In genomic region chr1:112718691-112719418, GRCh38 we compare ENCODE assay signal across 8 cellular contexts. TPM values are rescaled to one million over a fixed set of nuclear protein-coding genes. Genes with fewer than 3 reads are reported as not detected.
DNase-seq lines count a peak whose midpoint lies in the region; ATAC-seq, FAIRE-seq and TF ChIP-seq lines count a peak whose summit lies in the region.

No MANE protein-coding gene starts in this region.

- TF ChIP-seq EP300 in gastroesophageal sphincter (IDR thresholded peaks at IDR 0.05) (no peak), tibial nerve (IDR thresholded peaks at IDR 0.05) (no peak)

- DNase-seq in DMS53 treated with DMSO at 0.1 percent for 48 hours (lab: John Stamatoyannopoulos, UW; ENCODE audit: unreplicated experiment) (peak; percentile 44), SJCRH30 (peak; percentile 73 to 76), activated gamma-delta T cell treated with Interleukin-2 at 50 U/mL for 16 hours (peak; percentile 73), pancreas (peak; percentile 66 to 95 (median 82)), tibial nerve (ENCODE audit: low spot score in 2 of 2) (peak; percentile 59 to 66)

- no peak overlapping the region for H3K27ac ChIP-seq in KMS-11
- H3K27ac ChIP-seq in SJCRH30: no peak overlapping the region
- no peak overlapping the region for H3K27ac ChIP-seq in gastroesophageal sphincter
- H3K27ac ChIP-seq in pancreas: no peak overlapping the region
- no peak overlapping the region for H3K27ac ChIP-seq in tibial nerve

- no peaks in the 10 kb centered on the region for H4K20me1 ChIP-seq in KMS-11 (ENCODE audit: insufficient read depth)

- no peak for TF ChIP-seq POLR2A in gastroesophageal sphincter (IDR thresholded peaks at IDR 0.05)
- no peak for TF ChIP-seq POLR2A in tibial nerve (IDR thresholded peaks at IDR 0.05)

- H3K36me3 ChIP-seq in KMS-11 (ENCODE audit: insufficient read depth) (no peaks in the 10 kb centered on the region), SJCRH30 (no peaks in the 10 kb centered on the region), gastroesophageal sphincter (no peaks in the 10 kb centered on the region), pancreas (no peaks in the 10 kb centered on the region), tibial nerve (no peaks in the 10 kb centered on the region)

- no peak for FAIRE-seq in pancreas (lab: Jason Lieb, UNC)

- 19% methylated on average over 2 of the region's 44 CpGs; no CpG with 5 or more reads in 1 of the 2 donors for WGBS in gastroesophageal sphincter (ENCODE audit: low coverage in 1 of 2), 2 donors
- 15 to 20% methylated on average over 43 to 44 of the region's 44 CpGs for WGBS in pancreas, 2 donors
- WGBS in tibial nerve, 2 donors: 12 to 27% methylated on average over 21 to 42 of the region's 44 CpGs

- H3K79me2 ChIP-seq in KMS-11 (ENCODE audit: insufficient read depth, low read depth): no peaks in the 10 kb centered on the region

- H3K9me3 ChIP-seq in SJCRH30 (replicated peaks) (no peaks in the 10 kb centered on the region), gastroesophageal sphincter (no peaks in the 10 kb centered on the region), pancreas (no peaks in the 10 kb centered on the region), tibial nerve (no peaks in the 10 kb centered on the region)

- H2AFZ ChIP-seq in KMS-11 (ENCODE audit: low read depth): peak overlapping the region; percentile 47; the same call in 1 of the 2 replicates

- no peaks in the 10 kb centered on the region for H3K4me1 ChIP-seq in KMS-11 (ENCODE audit: low read depth, poor library complexity, severe bottlenecking)
- peaks cover 3% of the 10 kb centered on the region; the same call in 1 of the 2 replicates for H3K4me1 ChIP-seq in SJCRH30
- H3K4me1 ChIP-seq in gastroesophageal sphincter: peaks cover 0 to 47% (median 29%) of the 10 kb centered on the region in 3 donors
- H3K4me1 ChIP-seq in pancreas: peaks cover 0 to 7% (median 5%) of the 10 kb centered on the region in 3 donors
- H3K4me1 ChIP-seq in tibial nerve: peaks cover 0 to 48% (median 28%) of the 10 kb centered on the region in 4 donors

- TF ChIP-seq CTCF in KMS-11 (conservative IDR thresholded peaks at IDR 0.05; ENCODE audit: low read depth, low read length) (peak; percentile 59), gastroesophageal sphincter (IDR thresholded peaks at IDR 0.05) (peak; percentile 74 to 92 (median 84)), pancreas (IDR thresholded peaks at IDR 0.05) (peak; percentile 76 to 89 (median 85)), tibial nerve (IDR thresholded peaks at IDR 0.05) (peak; percentile 86 to 92 (median 90))

- peak; percentile 44 for ATAC-seq in gastroesophageal sphincter
- peak in 3 of 4 donors; percentile 24 to 34 (median 29) for ATAC-seq in pancreas
- ATAC-seq in HG03135 (IDR thresholded peaks at IDR 0.05; ENCODE audit: unreplicated experiment): no peak

- no peak overlapping the region for H3K9ac ChIP-seq in KMS-11

- peaks cover 3% of the 10 kb centered on the region for H3K27me3 ChIP-seq in KMS-11 (ENCODE audit: insufficient read depth, low read depth)
- no peaks in the 10 kb centered on the region for H3K27me3 ChIP-seq in SJCRH30
- H3K27me3 ChIP-seq in gastroesophageal sphincter: peaks cover 31% of the 10 kb centered on the region
- H3K27me3 ChIP-seq in pancreas: no peaks in the 10 kb centered on the region
- peaks cover 0 to 4% of the 10 kb centered on the region in 2 donors for H3K27me3 ChIP-seq in tibial nerve

- H3K4me2 ChIP-seq in KMS-11: peak overlapping the region; percentile 45; the same call in 1 of the 2 replicates

- intact Hi-C loops in pancreas (cut with DNase I): loop anchor here in 2 of 3 donors (5.0 to 10.0 kb wide), 2 partner anchors 83 to 326 kb away; no protein-coding TSS in a partner anchor

- H3K4me3 ChIP-seq in KMS-11 (IDR thresholded peaks at IDR 0.05; ENCODE audit: insufficient read depth, low read depth, low read length) (no peak overlapping the region), SJCRH30 (no peak overlapping the region), gastroesophageal sphincter (peak overlapping the region in 1 of 2 donors; percentile 40), pancreas (no peak overlapping the region), tibial nerve (peak overlapping the region in 2 of 4 donors; percentile 32 to 45)

RNA-seq across cellular contexts. Expression of gene PPM1J, which starts 3.7 kb away (rescaled TPM):
- 0.85 and 1.2 TPM in 2 replicates for total RNA-seq in SJCRH30 (2014; rRNA removed; shearing (Covaris generic))
- total RNA-seq in gastroesophageal sphincter: 1 to 10 TPM in 2 of 4 donors, under 1 TPM in 2; 0.35 to 2.8 (median 1.7) TPM
- 1 to 10 TPM in 1 of 6 donors, under 1 TPM in 5; 0.20 to 1.6 (median 0.87) TPM for total RNA-seq in pancreas
- polyA plus RNA-seq in pancreas: 1 to 10 TPM in 1 of 2 donors, under 1 TPM in 1; 0.68 to 1.1 TPM
- total RNA-seq in tibial nerve: 1 to 10 TPM in 3 of 4 donors, under 1 TPM in 1; 0.66 to 3.3 (median 1.8) TPM

RNA-seq across cellular contexts. Expression of gene RHOC, which starts 11.9 kb away (rescaled TPM):
- total RNA-seq in SJCRH30 (2014; rRNA removed; shearing (Covaris generic)): 72.4 and 87.5 TPM in 2 replicates
- total RNA-seq in gastroesophageal sphincter: 100 to 1,000 TPM; 183 to 354 (median 240) TPM
- total RNA-seq in pancreas: 100 to 1,000 TPM in 1 of 6 donors, 10 to 100 TPM in 5; 44.0 to 105 (median 53.5) TPM
- polyA plus RNA-seq in pancreas: 10 to 100 TPM; 91.5 to 94.5 TPM
- total RNA-seq in tibial nerve: 100 to 1,000 TPM; 225 to 297 (median 293) TPM

RNA-seq across cellular contexts. Expression of gene MOV10, which starts 44.4 kb away (rescaled TPM):
- 35.4 and 45.7 TPM in 2 replicates for total RNA-seq in SJCRH30 (2014; rRNA removed; shearing (Covaris generic))
- 10 to 100 TPM; 13.4 to 25.3 (median 18.8) TPM for total RNA-seq in gastroesophageal sphincter
- 10 to 100 TPM; 17.7 to 43.5 (median 20.4) TPM for total RNA-seq in pancreas
- polyA plus RNA-seq in pancreas: 10 to 100 TPM; 75.5 to 89.9 TPM
- total RNA-seq in tibial nerve: 10 to 100 TPM; 30.6 to 69.9 (median 43.8) TPM
